ENCODE assay signal across 13 cellular contexts in the genomic region with DNA sequence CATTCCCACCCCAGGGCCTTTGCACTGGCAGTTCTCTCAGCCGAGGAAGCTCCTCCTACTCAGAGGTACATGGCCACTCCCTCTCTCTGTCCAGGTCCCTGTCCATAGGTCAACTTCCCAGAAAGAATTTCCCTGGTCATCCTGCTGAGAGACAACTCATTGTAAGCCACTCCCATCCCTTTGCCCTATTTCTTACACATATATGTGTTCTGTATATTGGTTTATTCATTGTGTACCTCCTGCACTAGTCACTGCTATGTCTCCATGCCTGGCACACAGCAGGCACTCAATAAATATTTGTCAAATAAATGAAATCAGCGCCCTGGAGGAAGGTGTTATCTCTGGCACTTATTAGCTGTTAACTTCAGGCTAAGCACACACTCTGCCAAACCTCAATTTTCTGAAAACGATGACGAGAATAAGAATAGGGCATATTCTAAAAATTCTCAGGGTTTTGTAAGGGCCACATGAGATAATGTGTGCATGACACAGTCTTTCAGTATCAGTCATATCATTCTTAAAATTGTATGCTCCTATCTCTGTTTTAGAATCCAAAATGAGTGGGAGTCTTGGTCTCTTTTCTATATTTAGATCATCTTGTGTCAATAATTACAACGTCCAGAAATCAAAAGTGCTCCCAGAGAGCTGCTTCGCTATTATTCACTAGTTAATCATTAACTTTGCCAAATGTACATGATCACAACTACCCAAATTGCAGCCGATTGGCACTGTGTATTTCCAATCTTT.
DNase-seq lines count a peak whose midpoint lies in the region; ATAC-seq and TF ChIP-seq lines count a peak whose summit lies in the region.
"Had no signal": no experiment of that assay in that cellular context is flagged by ENCODE, and none has a peak within 500 bp of the region (broad histone marks: within the 10 kb centered on the region; RNA-seq: fewer than 3 reads in every experiment).

No MANE protein-coding gene starts in this region.

- TF ChIP-seq POLR2A in transverse colon (IDR thresholded peaks at IDR 0.05): no peak

- H3K4me3 ChIP-seq in transverse colon: no peak overlapping the region

- H3K4me3 Mint-ChIP-seq in stimulated activated naive CD8-positive, alpha-beta T cell treated with anti-CD3 and anti-CD28 coated beads, Interleukin-15, amount 100 ng/mL, for 72 hours: no peak overlapping the region
- H3K4me3 Mint-ChIP-seq: naive B cell, WTC11 had no signal

- no peaks in the 10 kb centered on the region for H3K36me3 ChIP-seq in transverse colon

- no peaks in the 10 kb centered on the region for H3K9me3 Mint-ChIP-seq in stimulated activated naive CD8-positive, alpha-beta T cell treated with anti-CD3 and anti-CD28 coated beads, Interleukin-15, amount 100 ng/mL, for 72 hours

- no peak overlapping the region for H3K27ac ChIP-seq in transverse colon

- no peaks in the 10 kb centered on the region for H3K4me1 ChIP-seq in transverse colon

- TF ChIP-seq CTCF in transverse colon (IDR thresholded peaks at IDR 0.05): no peak

- WGBS in transverse colon (ENCODE audit: low coverage in 1 of 2), 2 donors: 31 to 37% methylated on average over 5 to 7 of the region's 7 CpGs

- in situ Hi-C loops in transverse colon (cut with MboI; ENCODE audit: low pct_ligation_motif_present in 1 of 4, low pct_unique_long_range_greater_than_20kb in 1 of 4, low sequenced_read_pairs in 3 of 4): no loop called here

- no peaks in the 10 kb centered on the region for H3K27me3 ChIP-seq in transverse colon

- peak; percentile 20 for ATAC-seq in stimulated activated naive CD8-positive, alpha-beta T cell treated with anti-CD3 and anti-CD28 coated beads, Interleukin-15, amount 100 ng/mL, for 72 hours
- ATAC-seq in stimulated activated naive CD8-positive, alpha-beta T cell treated with anti-CD3 and anti-CD28 coated beads, Interleukin-15, Interleukin-2, amounts not matched to agents 100 U/mL and 50 U/mL, for 24 hours: no peak
- ATAC-seq in HG02759 (IDR thresholded peaks at IDR 0.05; ENCODE audit: unreplicated experiment): peak; percentile 90
- ATAC-seq in HG03521 (IDR thresholded peaks at IDR 0.05; ENCODE audit: unreplicated experiment): peak; percentile 71
- ATAC-seq: WTC11 had no signal

- TF ChIP-seq EP300 in transverse colon (IDR thresholded peaks at IDR 0.05; ENCODE audit: low read depth): no peak

- intact Hi-C loops in transverse colon (cut with DNase I; ENCODE audit: low total_unique reads): no loop called here

- peak overlapping the region in 1 of 2 donors; percentile 18 for H3K27ac Mint-ChIP-seq in stimulated activated naive CD8-positive, alpha-beta T cell treated with anti-CD3 and anti-CD28 coated beads, Interleukin-15, amount 100 ng/mL, for 72 hours
- H3K27ac Mint-ChIP-seq: naive B cell, WTC11 had no signal

- no peaks in the 10 kb centered on the region for H3K4me1 Mint-ChIP-seq in stimulated activated naive CD8-positive, alpha-beta T cell treated with anti-CD3 and anti-CD28 coated beads, Interleukin-15, amount 100 ng/mL, for 72 hours
- H3K4me1 Mint-ChIP-seq: naive B cell had no signal

- peaks cover 6% of the 10 kb centered on the region for H3K27me3 Mint-ChIP-seq in stimulated activated naive CD8-positive, alpha-beta T cell treated with anti-CD3 and anti-CD28 coated beads, Interleukin-15, amount 100 ng/mL, for 72 hours

- DNase-seq in stimulated activated naive CD8-positive, alpha-beta T cell treated with anti-CD3 and anti-CD28 coated beads, Interleukin-15, amount 100 ng/mL, for 72 hours: no peak
- DNase-seq in stimulated activated naive CD8-positive, alpha-beta T cell treated with anti-CD3 and anti-CD28 coated beads, Interleukin-15, Interleukin-2, amounts not matched to agents 100 U/mL and 50 U/mL, for 24 hours: no peak
- DNase-seq in transverse colon: peak; percentile 7
- DNase-seq in cerebellar cortex (ENCODE audit: low spot score): no peak
- no peak for DNase-seq in NCI-H748 (lab: John Stamatoyannopoulos, UW; ENCODE audit: unreplicated experiment)
- DNase-seq in SKM-1 (lab: John Stamatoyannopoulos, UW; ENCODE audit: unreplicated experiment): no peak
- DNase-seq: hippocampal formation; naive B cell; NCI-H82; stimulated activated CD4-positive, alpha-beta T cell treated with anti-CD3 and anti-CD28 coated beads, Interleukin-2, amount 100 ng/mL, for 24 hours had no signal

- no peaks in the 10 kb centered on the region for H3K9me3 ChIP-seq in transverse colon
